10 cellular contexts compared by ENCODE assay signal in genomic region chr14:75452324-75452723, GRCh38. TPM values are rescaled to one million over a fixed set of nuclear protein-coding genes. Genes with fewer than 3 reads are reported as not detected.
DNase-seq lines count a peak whose midpoint lies in the region; ATAC-seq and TF ChIP-seq lines count a peak whose summit lies in the region.
"Had no signal": no experiment of that assay in that cellular context is flagged by ENCODE, and none has a peak within 500 bp of the region (broad histone marks: within the 10 kb centered on the region; RNA-seq: fewer than 3 reads in every experiment).

No MANE protein-coding gene starts in this region.

- H2AFZ ChIP-seq in hepatocyte: no peak overlapping the region

- H3K27me3 ChIP-seq in ascending aorta (no peaks in the 10 kb centered on the region), hepatocyte (no peaks in the 10 kb centered on the region), psoas muscle (ENCODE audit: insufficient read depth in 3 of 3, low read length in 2 of 3) (no peaks in the 10 kb centered on the region), testis (no peaks in the 10 kb centered on the region), MG63 (no peaks in the 10 kb centered on the region)

- H3K27ac ChIP-seq in ascending aorta (peak overlapping the region; percentile 69 to 85), hepatocyte (peak overlapping the region; percentile 83), psoas muscle (peak overlapping the region; percentile 81), testis (peak overlapping the region in 1 of 2 donors; percentile 42)
- H3K27ac ChIP-seq: C4-2B had no signal

- TF ChIP-seq CTCF in ascending aorta (IDR thresholded peaks at IDR 0.05): no peak
- no peak for TF ChIP-seq CTCF in hepatocyte (IDR thresholded peaks at IDR 0.05; ENCODE audit: poor library complexity)
- TF ChIP-seq CTCF in psoas muscle (IDR thresholded peaks at IDR 0.05): no peak
- no peak for TF ChIP-seq CTCF in testis (IDR thresholded peaks at IDR 0.05)

- ATAC-seq in psoas muscle (no peak), GM21825 (IDR thresholded peaks at IDR 0.05; ENCODE audit: unreplicated experiment) (no peak)
- ATAC-seq: activated T-cell treated with anti-CD3 and anti-CD28 coated beads, Interleukin-2, amount 50 U/mL, for 4 hours had no signal

- intact Hi-C loops in ascending aorta (cut with DNase I) (loop anchor here (2.0 kb wide), 2 partner anchors 16 to 22 kb away; no protein-coding TSS in a partner anchor), psoas muscle (cut with DNase I) (no loop called here), testis (cut with DNase I; ENCODE audit: low total_unique reads) (no loop called here)

- H3K4me2 ChIP-seq in hepatocyte: peak overlapping the region; percentile 57

- DNase-seq in EH (ENCODE audit: low read depth) (peak; percentile 48), ascending aorta (ENCODE audit: low spot score in 2 of 2) (no peak), hepatocyte (ENCODE audit: low spot score) (no peak), psoas muscle (peak in 1 of 2 donors; percentile 65), testis (no peak), MG63 (no peak), NCI-H1105 (lab: John Stamatoyannopoulos, UW) (no peak)
- DNase-seq: activated T-cell treated with anti-CD3 and anti-CD28 coated beads, Interleukin-2, amount 50 U/mL, for 4 hours had no signal

- H3K79me2 ChIP-seq in hepatocyte: peaks cover 72% of the 10 kb centered on the region

- peaks cover 18% of the 10 kb centered on the region for H4K20me1 ChIP-seq in hepatocyte (ENCODE audit: insufficient read depth, poor library complexity, severe bottlenecking)

- H3K9me3 ChIP-seq in ascending aorta: no peaks in the 10 kb centered on the region
- no peaks in the 10 kb centered on the region for H3K9me3 ChIP-seq in hepatocyte (ENCODE audit: low read depth)
- no peaks in the 10 kb centered on the region for H3K9me3 ChIP-seq in psoas muscle
- H3K9me3 ChIP-seq in testis: no peaks in the 10 kb centered on the region
- H3K9me3 ChIP-seq in MG63: no peaks in the 10 kb centered on the region

- no peaks in the 10 kb centered on the region for H3K36me3 ChIP-seq in ascending aorta
- no peaks in the 10 kb centered on the region for H3K36me3 ChIP-seq in hepatocyte (replicated peaks; ENCODE audit: insufficient read depth, low read depth)
- H3K36me3 ChIP-seq in psoas muscle (ENCODE audit: insufficient read depth in 1 of 2, low read depth in 1 of 2): peaks cover 0 to 17% of the 10 kb centered on the region in 2 donors
- no peaks in the 10 kb centered on the region for H3K36me3 ChIP-seq in testis (ENCODE audit: low read depth, missing control alignments)
- peaks cover 8% of the 10 kb centered on the region for H3K36me3 ChIP-seq in MG63

- no peak for TF ChIP-seq POLR2A in testis (IDR thresholded peaks at IDR 0.05)

- H3K4me1 ChIP-seq in ascending aorta (peaks cover 40 to 78% of the 10 kb centered on the region in 2 donors), hepatocyte (ENCODE audit: insufficient read depth) (peaks cover 70% of the 10 kb centered on the region), psoas muscle (peaks cover 97% of the 10 kb centered on the region), testis (peaks cover 43% of the 10 kb centered on the region)

- 59% methylated on average over 4 of the region's 4 CpGs for WGBS in hepatocyte (ENCODE audit: low lambda C conversion rate, missing lambda C conversion rate)
- 22 to 44% (median 29%) methylated on average over 4 of the region's 4 CpGs for WGBS in psoas muscle, 3 donors
- 52% methylated on average over 3 to 4 of the region's 4 CpGs for WGBS in testis, 2 donors

- H3K4me3 ChIP-seq in ascending aorta: no peak overlapping the region
- H3K4me3 ChIP-seq in hepatocyte: no peak overlapping the region
- no peak overlapping the region for H3K4me3 ChIP-seq in psoas muscle
- H3K4me3 ChIP-seq in testis: no peak overlapping the region
- no peak overlapping the region for H3K4me3 ChIP-seq in MG63

- no peaks in the 10 kb centered on the region for H3K9me2 ChIP-seq in hepatocyte (replicated peaks; ENCODE audit: insufficient read depth)

RNA-seq across cellular contexts. Expression of gene JDP2, which starts 24.5 kb away (rescaled TPM):
- total RNA-seq in ascending aorta (213 TPM), hepatocyte (68.9 and 89.0 TPM in 2 replicates), psoas muscle (10 to 100 TPM; 11.0 to 49.6 (median 30.8) TPM), testis (10 to 100 TPM; 10.7 to 19.0 TPM)
- polyA plus RNA-seq in hepatocyte (79.9 and 85.4 TPM in 2 replicates), psoas muscle (10 to 100 TPM; 13.2 to 73.2 (median 49.9) TPM), testis (ENCODE audit: insufficient read depth, low read depth, low replicate concordance) (14.0 TPM)
- 76.1 and 78.4 TPM in 2 replicates for total RNA-seq in MG63 (2014; rRNA removed; shearing (Covaris generic); ENCODE audit: low replicate concordance)
